9 cellular contexts compared by ENCODE assay signal in genomic region chr12:75759842-75760260, GRCh38.
DNase-seq lines count a peak whose midpoint lies in the region; ATAC-seq and TF ChIP-seq lines count a peak whose summit lies in the region.
"Had no signal": no experiment of that assay in that cellular context is flagged by ENCODE, and none has a peak within 500 bp of the region (broad histone marks: within the 10 kb centered on the region; RNA-seq: fewer than 3 reads in every experiment).

No MANE protein-coding gene starts in this region.

- H3K4me2 ChIP-seq in osteoblast (ENCODE audit: insufficient read depth, low read length): peak overlapping the region; percentile 40

- H3K4me1 ChIP-seq in osteoblast (ENCODE audit: insufficient read depth, low read length): peaks cover 14% of the 10 kb centered on the region
- H3K4me1 ChIP-seq: ascending aorta had no signal

- no peaks in the 10 kb centered on the region for H3K27me3 ChIP-seq in osteoblast (ENCODE audit: insufficient read depth, low read length)
- H3K27me3 ChIP-seq: ascending aorta had no signal

- H3K9me3 ChIP-seq in osteoblast (ENCODE audit: low read depth, low read length): no peaks in the 10 kb centered on the region
- H3K9me3 ChIP-seq: ascending aorta had no signal

- H2AFZ ChIP-seq in osteoblast (ENCODE audit: low read length): no peak overlapping the region

- peak; percentile 76 for ATAC-seq in GM18520 (IDR thresholded peaks at IDR 0.05; ENCODE audit: unreplicated experiment)
- ATAC-seq in HG03378 (IDR thresholded peaks at IDR 0.05; ENCODE audit: unreplicated experiment): peak; percentile 58
- no peak for ATAC-seq in GM21576 (IDR thresholded peaks at IDR 0.05; ENCODE audit: unreplicated experiment)
- no peak for ATAC-seq in GM19455 (IDR thresholded peaks at IDR 0.05; ENCODE audit: unreplicated experiment)

- no peaks in the 10 kb centered on the region for H3K79me2 ChIP-seq in osteoblast (ENCODE audit: insufficient read depth, low read length)

- in situ Hi-C loops in astrocyte of the spinal cord (cut with HindIII; ENCODE audit: low sequenced_read_pairs): no loop called here

- TF ChIP-seq CTCF in astrocyte of the spinal cord (IDR thresholded peaks at IDR 0.05; ENCODE audit: low read depth, low read length): no peak
- no peak for TF ChIP-seq CTCF in osteoblast (IDR thresholded peaks at IDR 0.05; ENCODE audit: extremely low read depth, low read depth, low read length)

- DNase-seq in astrocyte of the spinal cord (ENCODE audit: low read depth, low spot score) (peak; percentile 91), osteoblast (ENCODE audit: insufficient read length, low spot score, missing footprints) (peak; percentile 69), SK-N-DZ (ENCODE audit: low spot score) (no peak)
- DNase-seq: nucleus accumbens had no signal

- H4K20me1 ChIP-seq in osteoblast (ENCODE audit: insufficient read depth, low read length): no peaks in the 10 kb centered on the region

- no peak overlapping the region for H3K4me3 ChIP-seq in astrocyte of the spinal cord (ENCODE audit: low read depth, low read length)
- H3K4me3 ChIP-seq in osteoblast (ENCODE audit: insufficient read depth, low read length): no peak overlapping the region
- H3K4me3 ChIP-seq: ascending aorta had no signal

- H3K36me3 ChIP-seq in osteoblast (ENCODE audit: insufficient read depth, low read length): no peaks in the 10 kb centered on the region
- H3K36me3 ChIP-seq: ascending aorta had no signal

- peak overlapping the region; percentile 60 for H3K27ac ChIP-seq in osteoblast (ENCODE audit: low read depth, low read length)
- H3K27ac ChIP-seq: ascending aorta had no signal

Comparison
In these comparisons a context has a peak if more than half of its experiments do, and no peak if none do; other contexts are left out.
1. ATAC-seq: peak in GM18520 (single experiment) and HG03378 (single experiment); none in GM21576 (single experiment) and GM19455 (single experiment).